8 cellular contexts compared by ENCODE assay signal in genomic region chr4:9691221-9692065, GRCh38.
DNase-seq lines count a peak whose midpoint lies in the region; ATAC-seq lines count a peak whose summit lies in the region.

No MANE protein-coding gene starts in this region.

- H3K27ac ChIP-seq in esophagus (ENCODE audit: low read depth in 2 of 2, low read length in 1 of 2) (peak overlapping the region; percentile 77 to 78), mucosa of rectum (ENCODE audit: low read depth in 2 of 2, low read length in 2 of 2) (peak overlapping the region; percentile 87 to 92)

- H3K36me3 ChIP-seq in NT2/D1 (ENCODE audit: insufficient read depth, insufficient read length, low read length) (no peaks in the 10 kb centered on the region), esophagus (ENCODE audit: control insufficient read depth in 2 of 2, insufficient read depth in 2 of 2, low read length in 1 of 2) (no peaks in the 10 kb centered on the region), mucosa of rectum (ENCODE audit: control insufficient read depth in 2 of 2, insufficient read depth in 2 of 2, low read length in 2 of 2) (no peaks in the 10 kb centered on the region)

- H3K9ac ChIP-seq in NT2/D1 (ENCODE audit: insufficient read length, low read depth) (peak overlapping the region; percentile 39), mucosa of rectum (ENCODE audit: low read depth in 1 of 2, low read length in 2 of 2) (peak overlapping the region; percentile 72 to 81)

- peak; percentile 100 for ATAC-seq in GM19463 (IDR thresholded peaks at IDR 0.05; ENCODE audit: unreplicated experiment)

- DNase-seq in C1 segment of cervical spinal cord (lab: John Stamatoyannopoulos, UW) (peak; percentile 29 to 94 (median 90)), HK-2 (ENCODE audit: unreplicated experiment) (peak; percentile 93), NT2/D1 (ENCODE audit: low read depth, low spot score) (peak; percentile 96)
- peak; percentile 94 for DNase-seq in activated T-cell treated with anti-CD3 and anti-CD28 coated beads, Interleukin-2, amount 50 U/mL, for 24 hours
- peak; percentile 50 to 75 for DNase-seq in stimulated activated CD8-positive, alpha-beta memory T cell treated with anti-CD3 and anti-CD28 coated beads, Interleukin-4, amount 100 ng/mL, for 1 hour (ENCODE audit: low read depth in 2 of 2, low spot score in 1 of 2)

- no peaks in the 10 kb centered on the region for H3K27me3 Mint-ChIP-seq in activated T-cell treated with anti-CD3 and anti-CD28 coated beads, Interleukin-2, amount 50 U/mL, for 24 hours

- peaks cover 26% of the 10 kb centered on the region for H3K4me1 Mint-ChIP-seq in activated T-cell treated with anti-CD3 and anti-CD28 coated beads, Interleukin-2, amount 50 U/mL, for 24 hours (ENCODE audit: low read depth)

- peak overlapping the region; percentile 38 for H3K4me3 ChIP-seq in NT2/D1 (ENCODE audit: insufficient read length, low read depth)
- H3K4me3 ChIP-seq in esophagus (ENCODE audit: low read depth in 1 of 2, low read length in 2 of 2): peak overlapping the region; percentile 49 to 65
- H3K4me3 ChIP-seq in mucosa of rectum (ENCODE audit: low read length in 2 of 2): peak overlapping the region; percentile 76 to 78

- peak overlapping the region; percentile 88 for H3K27ac Mint-ChIP-seq in activated T-cell treated with anti-CD3 and anti-CD28 coated beads, Interleukin-2, amount 50 U/mL, for 24 hours

- no peaks in the 10 kb centered on the region for H3K36me3 Mint-ChIP-seq in activated T-cell treated with anti-CD3 and anti-CD28 coated beads, Interleukin-2, amount 50 U/mL, for 24 hours (ENCODE audit: low read depth)

- H3K9me3 ChIP-seq in NT2/D1 (ENCODE audit: insufficient read depth, low read length) (no peaks in the 10 kb centered on the region), esophagus (ENCODE audit: control insufficient read depth in 2 of 2, insufficient read depth in 1 of 2, low read depth in 1 of 2, low read length in 1 of 2) (no peaks in the 10 kb centered on the region), mucosa of rectum (ENCODE audit: control insufficient read depth in 2 of 2, low read length in 2 of 2) (no peaks in the 10 kb centered on the region)

- 1% methylated on average over 49 to 57 of the region's 57 CpGs for WGBS in esophagus, 2 donors

- H3K9me3 Mint-ChIP-seq in activated T-cell treated with anti-CD3 and anti-CD28 coated beads, Interleukin-2, amount 50 U/mL, for 24 hours: no peaks in the 10 kb centered on the region

- peak overlapping the region; percentile 81 for H3K4me3 Mint-ChIP-seq in activated T-cell treated with anti-CD3 and anti-CD28 coated beads, Interleukin-2, amount 50 U/mL, for 24 hours

- H3K4me1 ChIP-seq in NT2/D1 (ENCODE audit: insufficient read depth, insufficient read length) (no peaks in the 10 kb centered on the region), esophagus (ENCODE audit: control insufficient read depth in 2 of 2, insufficient read depth in 2 of 2, low read length in 1 of 2) (peaks cover 0 to 3% of the 10 kb centered on the region in 2 donors), mucosa of rectum (ENCODE audit: control insufficient read depth in 2 of 2, insufficient read depth in 2 of 2, low read length in 2 of 2) (peaks cover 0 to 8% of the 10 kb centered on the region in 2 donors)

- H3K27me3 ChIP-seq in NT2/D1 (ENCODE audit: insufficient read depth, insufficient read length): no peaks in the 10 kb centered on the region
- no peaks in the 10 kb centered on the region for H3K27me3 ChIP-seq in esophagus (ENCODE audit: control insufficient read depth in 1 of 2, insufficient read depth in 2 of 2, low read length in 2 of 2)
- H3K27me3 ChIP-seq in mucosa of rectum (ENCODE audit: control insufficient read depth in 2 of 2, insufficient read depth in 2 of 2, low read length in 2 of 2): no peaks in the 10 kb centered on the region

Comparison
In these comparisons a context has a peak if more than half of its experiments do, and no peak if none do; other contexts are left out.
1. Peak in every context shown above with its lines: DNase-seq, ATAC-seq, H3K4me3 ChIP-seq and H3K27ac ChIP-seq.